20 cellular contexts compared by ENCODE assay signal in the genomic region with DNA sequence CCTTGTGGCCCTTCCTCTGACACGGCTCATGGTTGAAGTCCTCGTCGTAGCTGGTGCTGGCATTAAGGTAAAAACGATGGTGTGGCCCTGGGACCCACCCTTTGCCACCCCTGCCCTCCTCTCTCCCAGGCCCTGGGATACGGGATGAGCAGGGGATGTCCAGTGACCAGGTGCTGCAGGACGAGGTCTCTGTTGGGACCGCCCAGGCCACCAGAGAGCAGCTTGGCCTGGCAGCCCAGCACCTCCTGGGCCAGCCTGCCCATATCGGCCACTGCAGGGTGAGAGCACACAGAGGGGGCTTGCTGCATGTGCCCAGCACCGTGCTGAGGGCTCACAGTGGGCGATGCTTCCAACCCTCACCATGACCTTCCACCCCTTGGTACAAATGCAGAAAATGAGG. TPM values are rescaled to one million over a fixed set of nuclear protein-coding genes. Genes with fewer than 3 reads are reported as not detected.
A peak's percentile ranks its signal among the peaks of the same experiment; 100 is the strongest.
DNase-seq lines count a peak whose midpoint lies in the region; ATAC-seq and TF ChIP-seq lines count a peak whose summit lies in the region.
"Had no signal": no experiment of that assay in that cellular context is flagged by ENCODE, and none has a peak within 500 bp of the region (broad histone marks: within the 10 kb centered on the region; RNA-seq: fewer than 3 reads in every experiment).

No MANE protein-coding gene starts in this region.

- H3K23ac ChIP-seq in IMR-90 (ENCODE audit: low read depth, low read length), result no peak overlapping the region

- H3K9ac ChIP-seq in IMR-90 (ENCODE audit: low read depth, low read length) (no peak overlapping the region), mammary epithelial cell (ENCODE audit: insufficient read depth, low read length) (no peak overlapping the region)
- H3K9ac ChIP-seq: BLaER1 treated with 17β-estradiol and CSF1 and Interleukin-3, amounts not matched to agents 10 nM and 100 nM; KMS-11 had no signal

- H3K14ac ChIP-seq in IMR-90 (replicated peaks; ENCODE audit: low read depth, low read length), result no peak overlapping the region

- no peak overlapping the region for H3K4me3 Mint-ChIP-seq in central memory CD8-positive, alpha-beta T cell
- no peak overlapping the region for H3K4me3 Mint-ChIP-seq in osteocyte (ENCODE audit: unreplicated experiment)
- H3K4me3 Mint-ChIP-seq: CD8-positive, alpha-beta T cell; HFFc6 had no signal

- TF ChIP-seq RAD21 in IMR-90 (IDR thresholded peaks at IDR 0.05; ENCODE audit: low read length), result no peak

- H3K4me1 ChIP-seq in IMR-90 (ENCODE audit: control insufficient read depth, insufficient read depth, low read length) (peaks cover 10% of the 10 kb centered on the region), mammary epithelial cell (ENCODE audit: insufficient read depth, low read length) (peaks cover 6% of the 10 kb centered on the region)

- peaks cover 7% of the 10 kb centered on the region; the same call in 1 of the 2 replicates for H3K9me1 ChIP-seq in IMR-90 (ENCODE audit: insufficient read depth, low read length)

- no peaks in the 10 kb centered on the region for H3K27me3 Mint-ChIP-seq in central memory CD8-positive, alpha-beta T cell
- no peaks in the 10 kb centered on the region for H3K27me3 Mint-ChIP-seq in osteocyte (ENCODE audit: unreplicated experiment)

- dilution Hi-C loops in IMR-90 (cut with HindIII; ENCODE audit: low sequenced_read_pairs, unreplicated experiment) (no loop called here), mammary epithelial cell (cut with HindIII; ENCODE audit: low sequenced_read_pairs) (no loop called here)

- peaks cover 8% of the 10 kb centered on the region for H3K36me3 ChIP-seq in IMR-90 (ENCODE audit: control insufficient read depth, insufficient read depth, low read length)
- peaks cover 9% of the 10 kb centered on the region for H3K36me3 ChIP-seq in mammary epithelial cell (ENCODE audit: insufficient read depth, low read length)

- in situ Hi-C loops in IMR-90 (cut with MboI; ENCODE audit: low sequenced_read_pairs) (no loop called here), mammary epithelial cell (cut with MboI; ENCODE audit: low sequenced_read_pairs in 2 of 2) (no loop called here)

- H2AK9ac ChIP-seq in IMR-90 (replicated peaks; ENCODE audit: low read depth, low read length, poor library complexity), result no peak overlapping the region

- POLR2A ChIA-PET in IMR-90 (lab: Charles Lee; ENCODE audit: unreplicated experiment), result no interaction called here

- BruUV-seq in IMR-90 (replicated peaks; lab: Mats Ljungman, UMichigan), result no TSS peak
- no TSS peak for BruUV-seq in mammary epithelial cell (replicated peaks; lab: Mats Ljungman, UMichigan)

- no peak overlapping the region for H2BK15ac ChIP-seq in IMR-90 (ENCODE audit: low read depth, low read length)

- H3K18ac ChIP-seq in IMR-90 (ENCODE audit: low read depth, low read length), result no peak overlapping the region

- H3K4me1 Mint-ChIP-seq in central memory CD8-positive, alpha-beta T cell, result no peaks in the 10 kb centered on the region
- peaks cover 27% of the 10 kb centered on the region for H3K4me1 Mint-ChIP-seq in osteocyte (ENCODE audit: unreplicated experiment)

- H3K4me2 ChIP-seq in IMR-90 (ENCODE audit: low read depth, low read length), result no peak overlapping the region
- no peak overlapping the region for H3K4me2 ChIP-seq in mammary epithelial cell (ENCODE audit: insufficient read depth, low read depth, low read length)
- H3K4me2 ChIP-seq: A549; BLaER1 treated with 17β-estradiol and CSF1 and Interleukin-3, amounts not matched to agents 10 nM and 100 nM; KMS-11 had no signal

- H3K79me1 ChIP-seq in IMR-90 (ENCODE audit: low read depth in 1 of 2, low read length in 2 of 2), result 0 out of 4 replicates have a peak, but pooled peaks cover 0 to 8% of the 10 kb centered on the region in 2 experiments

- H3K9me3 Mint-ChIP-seq in central memory CD8-positive, alpha-beta T cell, result no peaks in the 10 kb centered on the region
- H3K9me3 Mint-ChIP-seq in osteocyte (ENCODE audit: unreplicated experiment), result no peaks in the 10 kb centered on the region
- H3K9me3 Mint-ChIP-seq: CD8-positive, alpha-beta T cell; HFFc6 had no signal

- H3K27me3 ChIP-seq in IMR-90 (ENCODE audit: control insufficient read depth, insufficient read depth, low read length) (no peaks in the 10 kb centered on the region), mammary epithelial cell (ENCODE audit: insufficient read depth, low read length) (no peaks in the 10 kb centered on the region)
- H3K27me3 ChIP-seq: BLaER1 treated with 17β-estradiol and CSF1 and Interleukin-3, amounts not matched to agents 10 nM and 100 nM had no signal

- no peak for ATAC-seq in IMR-90 (ENCODE audit: low read depth)
- ATAC-seq in central memory CD8-positive, alpha-beta T cell (replicated peaks; ENCODE audit: extremely low read depth, poor library complexity, severe bottlenecking), result no peak
- ATAC-seq in GM18873 (IDR thresholded peaks at IDR 0.05; ENCODE audit: low FRiP score, unreplicated experiment), result no peak
- ATAC-seq: SK-N-SH treated with all-trans-retinoic acid at 6 μM for 48 hours had no signal

- no peaks in the 10 kb centered on the region for H3K9me3 ChIP-seq in IMR-90 (ENCODE audit: control insufficient read depth, insufficient read depth, low read length)
- no peaks in the 10 kb centered on the region for H3K9me3 ChIP-seq in mammary epithelial cell (replicated peaks; ENCODE audit: insufficient read depth, low read length)
- H3K9me3 ChIP-seq: A549; BLaER1 treated with 17β-estradiol and CSF1 and Interleukin-3, amounts not matched to agents 10 nM and 100 nM had no signal

- H4K5ac ChIP-seq in IMR-90 (ENCODE audit: low read depth, low read length), result no peak overlapping the region

- DNase-seq in IMR-90, result no peak
- no peak for DNase-seq in central memory CD8-positive, alpha-beta T cell (ENCODE audit: low spot score in 2 of 2)
- no peak for DNase-seq in osteocyte (ENCODE audit: extremely low spot score, unreplicated experiment)
- no peak for DNase-seq in activated CD4-positive, alpha-beta T cell treated with anti-CD3 and anti-CD28 coated beads for 48 hours
- no peak for DNase-seq in mammary epithelial cell
- DNase-seq: DMS79, HFFc6, MV-4-11, NCI-H1417, NCI-H187 treated with DMSO at 0.1 percent for 48 hours, NCI-H2227 treated with DMSO at 0.1 percent for 48 hours, NCI-H510A treated with DMSO at 0.1 percent for 48 hours, NCI-H774, SIG-M5 had no signal

- H2BK5ac ChIP-seq in IMR-90 (ENCODE audit: low read depth, low read length, poor library complexity, severe bottlenecking), result no peak overlapping the region

- no peaks in the 10 kb centered on the region for H4K20me1 ChIP-seq in IMR-90 (ENCODE audit: insufficient read depth, low read length)
- no peaks in the 10 kb centered on the region for H4K20me1 ChIP-seq in mammary epithelial cell (ENCODE audit: insufficient read depth, low read length)
- H4K20me1 ChIP-seq: BLaER1 treated with 17β-estradiol and CSF1 and Interleukin-3, amounts not matched to agents 10 nM and 100 nM had no signal

- H3K4me3 ChIP-seq in IMR-90 (ENCODE audit: insufficient read depth, low read depth, low read length) (no peak overlapping the region), mammary epithelial cell (replicated peaks in 1 of 3; ENCODE audit: insufficient read depth in 1 of 3, low read depth in 2 of 3, low read length in 3 of 3) (no peak overlapping the region)
- H3K4me3 ChIP-seq: A549; BLaER1 treated with 17β-estradiol and CSF1 and Interleukin-3, amounts not matched to agents 10 nM and 100 nM had no signal

- no peaks in the 10 kb centered on the region for H3K79me2 ChIP-seq in mammary epithelial cell (ENCODE audit: insufficient read depth, low read length)

- H4K8ac ChIP-seq in IMR-90 (ENCODE audit: low read depth in 2 of 2, low read length in 2 of 2), result no peak overlapping the region

- no peak overlapping the region for H3K27ac ChIP-seq in IMR-90 (ENCODE audit: insufficient read depth, low read length)
- no peak overlapping the region for H3K27ac ChIP-seq in mammary epithelial cell (ENCODE audit: insufficient read depth, low read depth, low read length)
- H3K27ac ChIP-seq: BLaER1 treated with 17β-estradiol and CSF1 and Interleukin-3, amounts not matched to agents 10 nM and 100 nM; KMS-11 had no signal

- H4K91ac ChIP-seq in IMR-90 (ENCODE audit: insufficient read depth, low read depth, low read length), result no peak overlapping the region

- H3K27ac Mint-ChIP-seq in central memory CD8-positive, alpha-beta T cell (ENCODE audit: low read depth), result peak overlapping the region; percentile 71
- peak overlapping the region; percentile 50 for H3K27ac Mint-ChIP-seq in osteocyte (ENCODE audit: unreplicated experiment)
- H3K27ac Mint-ChIP-seq: CD8-positive, alpha-beta T cell; HFFc6 had no signal

- H2BK20ac ChIP-seq in IMR-90 (ENCODE audit: low read depth, low read length), result no peak overlapping the region

- WGBS in IMR-90 (ENCODE audit: extremely low coverage in 2 of 2, insufficient read length in 1 of 2), 2 experiments, result 93% methylated on average over 3 of the region's 10 CpGs; no CpG with 5 or more reads in 1 of the 2 experiments
- WGBS in mammary epithelial cell (ENCODE audit: low coverage, missing lambda C conversion rate), result 90% methylated on average over 10 of the region's 10 CpGs

- H3K4ac ChIP-seq in IMR-90 (ENCODE audit: low read depth, low read length), result peak overlapping the region; percentile 93; the same call in 1 of the 2 replicates

- peaks cover under 1% of the 10 kb centered on the region for H3K36me3 Mint-ChIP-seq in central memory CD8-positive, alpha-beta T cell (ENCODE audit: insufficient read depth)
- H3K36me3 Mint-ChIP-seq in osteocyte (ENCODE audit: unreplicated experiment), result peaks cover 4% of the 10 kb centered on the region

- H2BK120ac ChIP-seq in IMR-90 (ENCODE audit: low read depth, low read length), result no peak overlapping the region

- H2AK5ac ChIP-seq in IMR-90 (ENCODE audit: low read depth, low read length), result no peak overlapping the region

- no peak for TF ChIP-seq POLR2A in IMR-90 (IDR thresholded peaks at IDR 0.05; ENCODE audit: low read depth, low read length)

- no peak overlapping the region for H3K56ac ChIP-seq in IMR-90 (ENCODE audit: extremely low read depth, insufficient read depth, low read length)

- TF ChIP-seq CTCF in IMR-90 (conservative IDR thresholded peaks at IDR 0.05; ENCODE audit: low read depth, low read length) (no peak), osteocyte (IDR thresholded peaks at IDR 0.05) (no peak), mammary epithelial cell (conservative IDR thresholded peaks at IDR 0.05 in 1 of 2, IDR thresholded peaks at IDR 0.05 in 1 of 2; ENCODE audit: extremely low read depth in 1 of 2, insufficient read depth in 1 of 2, low read depth in 1 of 2, low read length in 2 of 2) (no peak)

- H2AFZ ChIP-seq in IMR-90 (replicated peaks; ENCODE audit: low read length, poor library complexity), result no peak overlapping the region
- no peak overlapping the region for H2AFZ ChIP-seq in mammary epithelial cell (ENCODE audit: low read depth, low read length)

- CTCF ChIA-PET in IMR-90 (lab: Yijun Ruan, JAX) (interaction anchor here (1.3 kb wide), 2 partner anchors 13 to 63 kb away, joined by 3 read pairs; no protein-coding TSS in a partner anchor), mammary epithelial cell (lab: Charles Lee; ENCODE audit: low non-redundant PET) (no interaction called here)

- intact Hi-C loops in IMR-90 (cut with micrococcal nuclease), result no loop called here
- intact Hi-C loops in mammary epithelial cell (cut with micrococcal nuclease), result no loop called here

RNA-seq across cellular contexts. Expression of a gene that starts 6.4 kb away (rescaled TPM):
- total RNA-seq in IMR-90 (2012; rRNA removed), result 0.28 and 0.54 TPM in 2 replicates
- polyA plus RNA-seq in IMR-90 (2012; rRNA removed), result 4.9 and 5.4 TPM in 2 replicates
- polyA plus RNA-seq in IMR-90 (2012; cell fraction: cytosol; rRNA removed), result 4.2 and 5.8 TPM in 2 replicates
- 6.8 and 12.2 TPM in 2 replicates for polyA plus RNA-seq in IMR-90 (2012; cell fraction: nucleus; rRNA removed; ENCODE audit: low replicate concordance)
- 14.6 and 17.0 TPM in 2 replicates for total RNA-seq in osteocyte
- 10 to 100 TPM in 1 of 2 donors, 1 to 10 TPM in 1; 1.0 to 15.2 TPM for total RNA-seq in mammary epithelial cell
- 3.2 TPM for polyA plus RNA-seq in mammary epithelial cell
- 6.4 TPM for polyA minus RNA-seq in mammary epithelial cell

RNA-seq across cellular contexts. Expression of a gene that starts 7.1 kb away (rescaled TPM):
- 28.3 and 30.3 TPM in 2 replicates for total RNA-seq in IMR-90 (2012; rRNA removed)
- polyA plus RNA-seq in IMR-90 (2012; rRNA removed), result 81.3 and 158 TPM in 2 replicates
- 89.7 and 101 TPM in 2 replicates for polyA plus RNA-seq in IMR-90 (2012; cell fraction: cytosol; rRNA removed)
- 76.5 and 101 TPM in 2 replicates for polyA plus RNA-seq in IMR-90 (2012; cell fraction: nucleus; rRNA removed; ENCODE audit: low replicate concordance)
- 48.0 and 53.2 TPM in 2 replicates for total RNA-seq in osteocyte
- total RNA-seq in mammary epithelial cell, result 10 to 100 TPM; 28.2 to 99.3 TPM
- polyA plus RNA-seq in mammary epithelial cell, result 117 TPM
- polyA minus RNA-seq in mammary epithelial cell, result 257 TPM

RNA-seq across cellular contexts. Expression of a gene that starts 27.0 kb away (rescaled TPM):
- 7.7 and 8.6 TPM in 2 replicates for total RNA-seq in IMR-90 (2012; rRNA removed)
- polyA plus RNA-seq in IMR-90 (2012; rRNA removed), result 8.6 and 9.4 TPM in 2 replicates
- 6.5 and 8.3 TPM in 2 replicates for polyA plus RNA-seq in IMR-90 (2012; cell fraction: cytosol; rRNA removed)
- 6.8 and 11.6 TPM in 2 replicates for polyA plus RNA-seq in IMR-90 (2012; cell fraction: nucleus; rRNA removed; ENCODE audit: low replicate concordance)
- 10.9 and 12.0 TPM in 2 replicates for total RNA-seq in osteocyte
- total RNA-seq in mammary epithelial cell, result 10 to 100 TPM; 38.7 to 40.0 TPM
- 25.4 TPM for polyA plus RNA-seq in mammary epithelial cell
- polyA minus RNA-seq in mammary epithelial cell, result 36.0 TPM

RNA-seq across cellular contexts. Expression of a gene that starts 27.2 kb away (rescaled TPM):
- total RNA-seq in IMR-90 (2012; rRNA removed) (14.2 and 14.9 TPM in 2 replicates), osteocyte (33.8 and 42.0 TPM in 2 replicates), mammary epithelial cell (10 to 100 TPM; 23.8 to 32.0 TPM)
- polyA plus RNA-seq in IMR-90 (2012; rRNA removed) (23.2 and 23.5 TPM in 2 replicates), mammary epithelial cell (23.0 TPM)
- 12.9 and 22.5 TPM in 2 replicates for polyA plus RNA-seq in IMR-90 (2012; cell fraction: cytosol; rRNA removed)
- polyA plus RNA-seq in IMR-90 (2012; cell fraction: nucleus; rRNA removed; ENCODE audit: low replicate concordance), result 64.0 and 115 TPM in 2 replicates
- 39.1 TPM for polyA minus RNA-seq in mammary epithelial cell

RNA-seq across cellular contexts. Expression of a gene that starts 31.4 kb away (rescaled TPM):
- not detected in 2 replicates for total RNA-seq in IMR-90 (2012; rRNA removed)
- polyA plus RNA-seq in IMR-90 (2012; rRNA removed), result 0.44 TPM in 1 of 2 replicates, not detected in the other
- 0.24 and 1.6 TPM in 2 replicates for polyA plus RNA-seq in IMR-90 (2012; cell fraction: cytosol; rRNA removed)
- 0.64 TPM in 1 of 2 replicates, not detected in the other for polyA plus RNA-seq in IMR-90 (2012; cell fraction: nucleus; rRNA removed; ENCODE audit: low replicate concordance)
- total RNA-seq in osteocyte, result 2.0 TPM in 1 of 2 replicates, not detected in the other
- 100 to 1,000 TPM; 106 to 107 TPM for total RNA-seq in mammary epithelial cell
- polyA plus RNA-seq in mammary epithelial cell, result 166 TPM
- polyA minus RNA-seq in mammary epithelial cell, result 99.5 TPM
- total RNA-seq: CD8-positive, alpha-beta T cell; HFFc6 had no signal
- polyA plus RNA-seq: A549 had no signal
